Comparison of ENCODE assay signal across 1 cellular context in genomic region chr22:20974336-20974955, GRCh38.
TF ChIP-seq lines count a peak whose summit lies in the region.

No MANE protein-coding gene starts in this region.

TF ChIP-seq in WTC11, 78 proteins besides CTCF, POLR2A, EP300 and RAD21 (continued from another document):
- TF ChIP-seq, protein P1, sequence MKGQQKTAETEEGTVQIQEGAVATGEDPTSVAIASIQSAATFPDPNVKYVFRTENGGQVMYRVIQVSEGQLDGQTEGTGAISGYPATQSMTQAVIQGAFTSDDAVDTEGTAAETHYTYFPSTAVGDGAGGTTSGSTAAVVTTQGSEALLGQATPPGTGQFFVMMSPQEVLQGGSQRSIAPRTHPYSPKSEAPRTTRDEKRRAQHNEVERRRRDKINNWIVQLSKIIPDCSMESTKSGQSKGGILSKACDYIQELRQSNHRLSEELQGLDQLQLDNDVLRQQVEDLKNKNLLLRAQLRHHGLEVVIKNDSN (CRISPR knock-in tag; IDR thresholded peaks at IDR 0.05) = no peak
- TF ChIP-seq EMX1 (CRISPR knock-in tag; IDR thresholded peaks at IDR 0.05) (no peak), ZNF138 (CRISPR knock-in tag; conservative IDR thresholded peaks at IDR 0.05) (no peak), ZMAT4 (CRISPR knock-in tag; IDR thresholded peaks at IDR 0.05) (no peak), TEAD1 (CRISPR knock-in tag; IDR thresholded peaks at IDR 0.05) (no peak), ZNF396 (CRISPR knock-in tag; IDR thresholded peaks at IDR 0.05; ENCODE audit: borderline replicate concordance) (no peak), NR2C2 (CRISPR knock-in tag; IDR thresholded peaks at IDR 0.05) (no peak), JAZF1 (CRISPR knock-in tag; IDR thresholded peaks at IDR 0.05) (no peak), MLX (CRISPR knock-in tag; IDR thresholded peaks at IDR 0.05) (no peak), FOXJ3 (CRISPR knock-in tag; IDR thresholded peaks at IDR 0.05; ENCODE audit: borderline replicate concordance) (no peak), E2F5 (CRISPR knock-in tag; IDR thresholded peaks at IDR 0.05) (no peak)
- TF ChIP-seq, protein P2, sequence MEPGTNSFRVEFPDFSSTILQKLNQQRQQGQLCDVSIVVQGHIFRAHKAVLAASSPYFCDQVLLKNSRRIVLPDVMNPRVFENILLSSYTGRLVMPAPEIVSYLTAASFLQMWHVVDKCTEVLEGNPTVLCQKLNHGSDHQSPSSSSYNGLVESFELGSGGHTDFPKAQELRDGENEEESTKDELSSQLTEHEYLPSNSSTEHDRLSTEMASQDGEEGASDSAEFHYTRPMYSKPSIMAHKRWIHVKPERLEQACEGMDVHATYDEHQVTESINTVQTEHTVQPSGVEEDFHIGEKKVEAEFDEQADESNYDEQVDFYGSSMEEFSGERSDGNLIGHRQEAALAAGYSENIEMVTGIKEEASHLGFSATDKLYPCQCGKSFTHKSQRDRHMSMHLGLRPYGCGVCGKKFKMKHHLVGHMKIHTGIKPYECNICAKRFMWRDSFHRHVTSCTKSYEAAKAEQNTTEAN (CRISPR knock-in tag; IDR thresholded peaks at IDR 0.05) = no peak
- TF ChIP-seq, protein P3, sequence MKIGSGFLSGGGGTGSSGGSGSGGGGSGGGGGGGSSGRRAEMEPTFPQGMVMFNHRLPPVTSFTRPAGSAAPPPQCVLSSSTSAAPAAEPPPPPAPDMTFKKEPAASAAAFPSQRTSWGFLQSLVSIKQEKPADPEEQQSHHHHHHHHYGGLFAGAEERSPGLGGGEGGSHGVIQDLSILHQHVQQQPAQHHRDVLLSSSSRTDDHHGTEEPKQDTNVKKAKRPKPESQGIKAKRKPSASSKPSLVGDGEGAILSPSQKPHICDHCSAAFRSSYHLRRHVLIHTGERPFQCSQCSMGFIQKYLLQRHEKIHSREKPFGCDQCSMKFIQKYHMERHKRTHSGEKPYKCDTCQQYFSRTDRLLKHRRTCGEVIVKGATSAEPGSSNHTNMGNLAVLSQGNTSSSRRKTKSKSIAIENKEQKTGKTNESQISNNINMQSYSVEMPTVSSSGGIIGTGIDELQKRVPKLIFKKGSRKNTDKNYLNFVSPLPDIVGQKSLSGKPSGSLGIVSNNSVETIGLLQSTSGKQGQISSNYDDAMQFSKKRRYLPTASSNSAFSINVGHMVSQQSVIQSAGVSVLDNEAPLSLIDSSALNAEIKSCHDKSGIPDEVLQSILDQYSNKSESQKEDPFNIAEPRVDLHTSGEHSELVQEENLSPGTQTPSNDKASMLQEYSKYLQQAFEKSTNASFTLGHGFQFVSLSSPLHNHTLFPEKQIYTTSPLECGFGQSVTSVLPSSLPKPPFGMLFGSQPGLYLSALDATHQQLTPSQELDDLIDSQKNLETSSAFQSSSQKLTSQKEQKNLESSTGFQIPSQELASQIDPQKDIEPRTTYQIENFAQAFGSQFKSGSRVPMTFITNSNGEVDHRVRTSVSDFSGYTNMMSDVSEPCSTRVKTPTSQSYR (CRISPR knock-in tag; IDR thresholded peaks at IDR 0.05) = no peak
- TF ChIP-seq, protein P4, sequence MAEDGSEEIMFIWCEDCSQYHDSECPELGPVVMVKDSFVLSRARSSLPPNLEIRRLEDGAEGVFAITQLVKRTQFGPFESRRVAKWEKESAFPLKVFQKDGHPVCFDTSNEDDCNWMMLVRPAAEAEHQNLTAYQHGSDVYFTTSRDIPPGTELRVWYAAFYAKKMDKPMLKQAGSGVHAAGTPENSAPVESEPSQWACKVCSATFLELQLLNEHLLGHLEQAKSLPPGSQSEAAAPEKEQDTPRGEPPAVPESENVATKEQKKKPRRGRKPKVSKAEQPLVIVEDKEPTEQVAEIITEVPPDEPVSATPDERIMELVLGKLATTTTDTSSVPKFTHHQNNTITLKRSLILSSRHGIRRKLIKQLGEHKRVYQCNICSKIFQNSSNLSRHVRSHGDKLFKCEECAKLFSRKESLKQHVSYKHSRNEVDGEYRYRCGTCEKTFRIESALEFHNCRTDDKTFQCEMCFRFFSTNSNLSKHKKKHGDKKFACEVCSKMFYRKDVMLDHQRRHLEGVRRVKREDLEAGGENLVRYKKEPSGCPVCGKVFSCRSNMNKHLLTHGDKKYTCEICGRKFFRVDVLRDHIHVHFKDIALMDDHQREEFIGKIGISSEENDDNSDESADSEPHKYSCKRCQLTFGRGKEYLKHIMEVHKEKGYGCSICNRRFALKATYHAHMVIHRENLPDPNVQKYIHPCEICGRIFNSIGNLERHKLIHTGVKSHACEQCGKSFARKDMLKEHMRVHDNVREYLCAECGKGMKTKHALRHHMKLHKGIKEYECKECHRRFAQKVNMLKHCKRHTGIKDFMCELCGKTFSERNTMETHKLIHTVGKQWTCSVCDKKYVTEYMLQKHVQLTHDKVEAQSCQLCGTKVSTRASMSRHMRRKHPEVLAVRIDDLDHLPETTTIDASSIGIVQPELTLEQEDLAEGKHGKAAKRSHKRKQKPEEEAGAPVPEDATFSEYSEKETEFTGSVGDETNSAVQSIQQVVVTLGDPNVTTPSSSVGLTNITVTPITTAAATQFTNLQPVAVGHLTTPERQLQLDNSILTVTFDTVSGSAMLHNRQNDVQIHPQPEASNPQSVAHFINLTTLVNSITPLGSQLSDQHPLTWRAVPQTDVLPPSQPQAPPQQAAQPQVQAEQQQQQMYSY (CRISPR knock-in tag; IDR thresholded peaks at IDR 0.05) = no peak
